8 cellular contexts compared by ENCODE assay signal in the genomic region with DNA sequence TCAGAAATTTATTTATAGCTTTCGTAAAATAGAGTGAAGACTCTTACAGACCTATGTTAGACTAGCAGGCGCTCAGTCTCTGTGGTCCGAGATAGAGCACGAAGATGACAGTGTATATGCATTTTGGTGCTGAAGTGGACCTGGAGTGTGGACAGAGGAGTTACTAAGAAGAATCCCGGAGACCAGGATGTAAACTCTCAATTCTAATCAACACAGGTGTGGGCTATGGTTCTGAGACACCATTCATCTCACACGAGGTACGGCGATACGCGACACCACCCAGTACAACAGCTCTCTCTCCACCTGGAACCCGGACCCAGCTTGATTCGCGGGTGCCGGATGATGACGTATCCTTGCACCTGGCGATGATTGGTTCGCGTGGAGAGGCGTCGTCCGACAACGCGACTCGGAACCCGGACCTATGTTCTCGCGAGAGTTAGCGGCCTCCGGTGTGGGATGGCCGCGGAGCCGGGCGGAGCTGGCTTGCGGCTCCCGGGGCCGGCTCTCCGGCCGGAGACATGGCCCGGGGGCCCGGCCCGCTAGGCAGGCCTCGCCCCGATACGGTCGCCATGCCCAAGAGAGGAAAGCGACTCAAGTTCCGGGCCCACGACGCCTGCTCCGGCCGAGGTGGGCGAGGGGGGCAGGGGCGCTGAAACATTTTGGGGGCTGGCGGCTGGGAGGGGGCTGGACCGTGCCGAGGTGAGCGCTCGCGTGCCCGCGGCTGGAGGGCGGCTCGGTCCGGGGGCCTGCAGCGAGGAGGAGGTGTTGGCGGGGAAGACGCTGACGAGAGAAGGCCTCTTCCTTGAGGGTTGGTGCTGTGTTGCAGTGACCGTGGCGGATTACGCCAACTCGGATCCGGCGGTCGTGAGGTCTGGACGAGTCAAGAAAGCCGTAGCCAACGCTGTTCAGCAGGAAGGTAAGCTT. TPM values are rescaled to one million over a fixed set of nuclear protein-coding genes. Genes with fewer than 3 reads are reported as not detected.
DNase-seq lines count a peak whose midpoint lies in the region; ATAC-seq, FAIRE-seq and TF ChIP-seq lines count a peak whose summit lies in the region.

A gene with protein sequence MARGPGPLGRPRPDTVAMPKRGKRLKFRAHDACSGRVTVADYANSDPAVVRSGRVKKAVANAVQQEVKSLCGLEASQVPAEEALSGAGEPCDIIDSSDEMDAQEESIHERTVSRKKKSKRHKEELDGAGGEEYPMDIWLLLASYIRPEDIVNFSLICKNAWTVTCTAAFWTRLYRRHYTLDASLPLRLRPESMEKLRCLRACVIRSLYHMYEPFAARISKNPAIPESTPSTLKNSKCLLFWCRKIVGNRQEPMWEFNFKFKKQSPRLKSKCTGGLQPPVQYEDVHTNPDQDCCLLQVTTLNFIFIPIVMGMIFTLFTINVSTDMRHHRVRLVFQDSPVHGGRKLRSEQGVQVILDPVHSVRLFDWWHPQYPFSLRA (plus strand): TSS at position 427 of the 924 bp plus-strand sequence. CDS start 92 bp downstream, at position 519.

- peak within 1 kb of the TSS; percentile 81 for H3K4me3 Mint-ChIP-seq in chondrocyte (ENCODE audit: unreplicated experiment)

- H3K27me3 Mint-ChIP-seq in chondrocyte (ENCODE audit: low read depth): no peaks in the 10 kb centered on the region

- H3K27ac ChIP-seq in kidney (ENCODE audit: low read depth in 2 of 2, low read length in 2 of 2): peak within 1 kb of the TSS; percentile 69 to 93

- H3K9me3 Mint-ChIP-seq in chondrocyte (ENCODE audit: low read depth): no peaks in the 10 kb centered on the region

- TF ChIP-seq CTCF in AG10803 (conservative IDR thresholded peaks at IDR 0.05; ENCODE audit: low read length) (no peak), chondrocyte (IDR thresholded peaks at IDR 0.05) (no peak), kidney (IDR thresholded peaks at IDR 0.05; ENCODE audit: borderline replicate concordance, extremely low read depth, insufficient read depth) (no peak)

- peak; percentile 96 for TF ChIP-seq POLR2A in GM19099 (IDR thresholded peaks at IDR 0.05; ENCODE audit: extremely low read depth, insufficient read length, low read depth)

- DNase-seq in AG10803 (ENCODE audit: low read depth): peak; percentile 95
- DNase-seq in NCI-H510A treated with DMSO at 0.1 percent for 48 hours (lab: John Stamatoyannopoulos, UW): peak; percentile 94
- DNase-seq in activated CD4-positive, alpha-beta T cell treated with anti-CD3 and anti-CD28 coated beads for 24 hours (ENCODE audit: low read depth in 2 of 2): peak; percentile 84 to 93
- peak; percentile 97 for DNase-seq in chondrocyte (ENCODE audit: low spot score)
- peak; percentile 99 for DNase-seq in kidney
- peak; percentile 98 for DNase-seq in stimulated activated CD4-positive, alpha-beta T cell treated with anti-CD3 and anti-CD28 coated beads, Interleukin-15, amount 100 ng/mL, for 24 hours

- no peak for FAIRE-seq in kidney (lab: Jason Lieb, UNC)

- peaks cover 8% of the 10 kb centered on the region for H3K36me3 Mint-ChIP-seq in chondrocyte (ENCODE audit: low read depth)

- H3K4me3 ChIP-seq in AG10803 (ENCODE audit: low read length) (peak within 1 kb of the TSS; percentile 92), kidney (ENCODE audit: low read length in 2 of 2) (peak within 1 kb of the TSS; percentile 80 to 100)

- no peaks in the 10 kb centered on the region for H3K9me3 ChIP-seq in kidney (ENCODE audit: control insufficient read depth in 1 of 2, low read length in 2 of 2)

- peaks cover 28% of the 10 kb centered on the region for H3K4me1 Mint-ChIP-seq in chondrocyte (ENCODE audit: low read depth)

- peak within 1 kb of the TSS; percentile 98 for H3K27ac Mint-ChIP-seq in chondrocyte (ENCODE audit: unreplicated experiment)

- peaks cover 3 to 6% of the 10 kb centered on the region in 2 donors for H3K4me1 ChIP-seq in kidney (ENCODE audit: control insufficient read depth in 1 of 2, insufficient read depth in 1 of 2, low read depth in 1 of 2, low read length in 2 of 2)

- peak within 1 kb of the TSS; percentile 86 to 91 for H3K9ac ChIP-seq in kidney (ENCODE audit: low read length in 2 of 2)

- peak; percentile 92 for ATAC-seq in HG03432 (IDR thresholded peaks at IDR 0.05; ENCODE audit: unreplicated experiment)

- intact Hi-C loops in kidney (cut with DNase I): no loop called here

- peaks cover 0 to 9% of the 10 kb centered on the region in 2 donors for H3K36me3 ChIP-seq in kidney (ENCODE audit: control insufficient read depth in 1 of 2, insufficient read depth in 2 of 2, low read length in 2 of 2)

RNA-seq across cellular contexts. Expression of the gene that starts here (rescaled TPM):
- total RNA-seq in chondrocyte (51.4 to 59.1 TPM (median 55.5 TPM) in 3 replicates), kidney (47.9 TPM)
- 47.5 TPM for polyA plus RNA-seq in kidney (ENCODE audit: insufficient read depth, low read depth, low replicate concordance)

Comparison
In these comparisons a context has a peak if more than half of its experiments do, and no peak if none do; other contexts are left out.
1. Peak in every context shown above with its lines: DNase-seq, ATAC-seq, H3K4me3 ChIP-seq and H3K27ac ChIP-seq.